Comparison of ENCODE assay signal across 22 cellular contexts in the genomic region with DNA sequence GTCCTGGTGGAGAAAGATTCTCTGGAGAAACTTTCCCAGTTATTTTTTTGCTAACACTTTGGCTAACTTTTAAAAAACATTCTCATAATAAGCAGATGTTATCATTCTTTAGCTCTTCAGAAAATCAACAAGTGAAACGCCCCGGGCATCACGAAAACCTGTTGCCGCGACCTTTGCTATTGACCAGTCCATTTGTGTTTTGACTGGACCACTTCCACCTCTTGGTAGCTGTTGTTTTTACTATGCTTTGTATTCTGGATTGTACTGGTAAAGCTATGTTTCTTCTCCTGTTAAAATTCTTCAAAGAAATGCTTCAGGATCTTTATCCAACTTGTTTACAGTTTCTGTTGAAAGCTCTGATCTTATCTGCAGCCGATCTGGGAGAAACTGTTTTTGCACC. TPM values are rescaled to one million over a fixed set of nuclear protein-coding genes. Genes with fewer than 3 reads are reported as not detected.
A peak's percentile ranks its signal among the peaks of the same experiment; 100 is the strongest.
DNase-seq lines count a peak whose midpoint lies in the region; ATAC-seq lines count a peak whose summit lies in the region.
"Had no signal": no experiment of that assay in that cellular context is flagged by ENCODE, and none has a peak within 500 bp of the region (broad histone marks: within the 10 kb centered on the region; RNA-seq: fewer than 3 reads in every experiment).

No MANE protein-coding gene starts in this region.

- no peak overlapping the region for H3K56ac ChIP-seq in mesendoderm (ENCODE audit: low read length)

- H3K79me1 ChIP-seq in mesendoderm (ENCODE audit: low read length): no peaks in the 10 kb centered on the region

- no peak overlapping the region for H2BK15ac ChIP-seq in mesendoderm (replicated peaks; ENCODE audit: low read depth)

- no peak overlapping the region for H3K4me3 ChIP-seq in mesendoderm (ENCODE audit: low read length)
- H3K4me3 ChIP-seq: BLaER1 treated with 17β-estradiol and CSF1 and Interleukin-3, amounts not matched to agents 10 nM and 100 nM; MG63 had no signal

- H3K4me1 ChIP-seq in mesendoderm (ENCODE audit: control insufficient read depth, low read depth, low read length): no peaks in the 10 kb centered on the region

- H2BK120ac ChIP-seq in mesendoderm (ENCODE audit: low read depth, low read length): no peak overlapping the region

- no peak overlapping the region for H4K8ac ChIP-seq in mesendoderm (ENCODE audit: low read depth, low read length)

- no peak overlapping the region for H3K18ac ChIP-seq in mesendoderm (ENCODE audit: low read length)

- H3K27me3 ChIP-seq in mesendoderm (ENCODE audit: insufficient read depth, low read length, poor library complexity): no peaks in the 10 kb centered on the region
- H3K27me3 ChIP-seq: BLaER1 treated with 17β-estradiol and CSF1 and Interleukin-3, amounts not matched to agents 10 nM and 100 nM; MG63 had no signal

- H3K36me3 ChIP-seq in mesendoderm (ENCODE audit: control insufficient read depth, insufficient read depth, low read length): no peaks in the 10 kb centered on the region
- H3K36me3 ChIP-seq: BLaER1 treated with 17β-estradiol and CSF1 and Interleukin-3, amounts not matched to agents 10 nM and 100 nM; MG63 had no signal

- H3K4me2 ChIP-seq in mesendoderm (ENCODE audit: low read length): no peak overlapping the region
- H3K4me2 ChIP-seq: BLaER1 treated with 17β-estradiol and CSF1 and Interleukin-3, amounts not matched to agents 10 nM and 100 nM; SK-N-SH had no signal

- H3K4ac ChIP-seq in mesendoderm (ENCODE audit: low read depth, low read length): no peak overlapping the region

- no peak overlapping the region for H3K9ac ChIP-seq in mesendoderm (ENCODE audit: low read length)
- H3K9ac ChIP-seq: BLaER1 treated with 17β-estradiol and CSF1 and Interleukin-3, amounts not matched to agents 10 nM and 100 nM; SK-N-SH had no signal

- no peak overlapping the region for H3K27ac ChIP-seq in mesendoderm (ENCODE audit: low read depth, low read length)
- H3K27ac ChIP-seq: BLaER1 treated with 17β-estradiol and CSF1 and Interleukin-3, amounts not matched to agents 10 nM and 100 nM had no signal

- no peak overlapping the region for H4K5ac ChIP-seq in mesendoderm (ENCODE audit: low read length)

- WGBS in mesendoderm (ENCODE audit: extremely low coverage, insufficient coverage, low lambda C conversion rate): no CpG with 5 or more reads among the region's 6 CpGs

- peak; percentile 13 for DNase-seq in amniotic epithelial cell (ENCODE audit: low read depth)
- peak; percentile 67 for DNase-seq in fibroblast of the conjunctiva (ENCODE audit: low read depth)
- peak; percentile 21 for DNase-seq in mesendoderm
- DNase-seq in AML-193 (lab: John Stamatoyannopoulos, UW): no peak
- DNase-seq: ACHN; CD4-positive, alpha-beta memory T cell; DMS153; Karpas-422; MG63; NCI-H1417; NCI-H187; NCI-H2227 treated with DMSO at 0.1 percent for 48 hours; NCI-H510A; NCI-H774; NK-92 treated with Interleukin-12 subunit alpha and Interleukin-12 subunit beta, amount 100 ng/mL, for 24 hours; SIG-M5; SK-N-SH had no signal

- no peaks in the 10 kb centered on the region for H3K79me2 ChIP-seq in mesendoderm (ENCODE audit: control insufficient read depth, insufficient read depth, low read length)

- no peak overlapping the region for H2BK5ac ChIP-seq in mesendoderm (ENCODE audit: low read length)

- H2AK5ac ChIP-seq in mesendoderm (ENCODE audit: low read length): no peak overlapping the region

- no peak overlapping the region for H3K23ac ChIP-seq in mesendoderm (ENCODE audit: low read length)

- ATAC-seq in GM18868 (IDR thresholded peaks at IDR 0.05; ENCODE audit: unreplicated experiment): no peak
- ATAC-seq in HG02981 (IDR thresholded peaks at IDR 0.05; ENCODE audit: unreplicated experiment): no peak
- no peak for ATAC-seq in GM19035 (IDR thresholded peaks at IDR 0.05; ENCODE audit: unreplicated experiment)
- ATAC-seq: Panc1 had no signal

RNA-seq across cellular contexts. Expression of a gene that starts 23.2 kb away (rescaled TPM):
- polyA plus RNA-seq in mesendoderm (2013, experiment 1 of 2): 30.6 TPM
- polyA plus RNA-seq in mesendoderm (2013, experiment 2 of 2): 31.8 TPM

Comparison
In these comparisons a context has a peak if more than half of its experiments do, and no peak if none do; other contexts are left out.
1. DNase-seq: peak in amniotic epithelial cell (single experiment), fibroblast of the conjunctiva (single experiment) and mesendoderm (single experiment); none in AML-193 (0 of 2).